Comparison of ENCODE assay signal across 36 cellular contexts in the genomic region with DNA sequence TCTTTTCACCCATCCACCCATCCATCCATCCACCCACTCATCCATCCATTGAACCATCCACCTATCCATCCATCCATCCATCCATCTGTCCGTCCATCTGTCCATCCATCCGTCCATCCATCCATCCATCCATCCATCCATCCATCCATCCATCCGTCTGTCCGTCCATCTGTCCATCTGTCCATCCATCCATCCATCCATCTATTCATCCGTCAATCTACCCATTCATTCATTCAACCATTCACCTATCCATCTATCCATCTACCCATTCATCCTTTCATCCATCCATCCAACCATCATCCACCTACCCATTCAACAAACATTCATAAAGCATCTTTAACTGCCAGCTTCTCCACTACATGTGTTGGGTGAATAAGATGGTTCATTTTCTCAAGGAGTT. TPM values are rescaled to one million over a fixed set of nuclear protein-coding genes. Genes with fewer than 3 reads are reported as not detected.
"Had no signal": no experiment of that assay in that cellular context is flagged by ENCODE, and none has a peak within 500 bp of the region (broad histone marks: within the 10 kb centered on the region; RNA-seq: fewer than 3 reads in every experiment).

No MANE protein-coding gene starts in this region.

- DNase-seq: naive B cell; naive thymus-derived CD8-positive, alpha-beta T cell; occipital lobe; ovary; posterior cingulate gyrus; psoas muscle; right cardiac atrium; spleen; stimulated activated CD4-positive, alpha-beta T cell treated with anti-CD3 and anti-CD28 coated beads, Interleukin-12 subunit alpha, Interleukin-12 subunit beta, amount 100 ng/mL, for 4 hours; stimulated activated CD4-positive, alpha-beta T cell treated with anti-CD3 and anti-CD28 coated beads, Interleukin-1b, Interleukin-23, amount 100 ng/mL, for 48 hours; stimulated activated CD4-positive, alpha-beta T cell treated with anti-CD3 and anti-CD28 coated beads, Interleukin-4, amount 100 ng/mL, for 1 hour; stimulated activated CD4-positive, alpha-beta T cell treated with anti-CD3 and anti-CD28 coated beads, Interleukin-4, amount 100 ng/mL, for 4 hours; stimulated activated CD8-positive, alpha-beta memory T cell treated with anti-CD3 and anti-CD28 coated beads, Interleukin-4, amount 100 ng/mL, for 48 hours; stimulated activated naive CD4-positive, alpha-beta T cell treated with Interleukin-2 at 50 U/mL for 16 hours; stomach; thyroid gland; trophoblast cell; upper lobe of left lung had no signal

- H2AFZ ChIP-seq: parathyroid adenoma had no signal

- H3K36me3 ChIP-seq: ovary, spleen, stomach, thoracic aorta, thyroid gland, tibial nerve, upper lobe of left lung, vagina had no signal

- FAIRE-seq: urothelium cell line had no signal

- H3K4me3 Mint-ChIP-seq: naive B cell; naive thymus-derived CD8-positive, alpha-beta T cell; natural killer cell treated with Interleukin-12 subunit alpha and Interleukin-12 subunit beta and Interleukin-15 and Interleukin-18, amount 100 ng/mL, for 72 hours; stimulated activated memory B cell treated with anti-CD40 and anti-IgM and Interleukin-4, amounts not matched to agents 10 μg/mL and 1 μg/mL and 100 μg/mL, for 72 hours; stimulated activated naive CD8-positive, alpha-beta T cell treated with anti-CD3 and anti-CD28 coated beads, Interleukin-15, Interleukin-2, amounts not matched to agents 100 ng/mL and 50 ng/mL, for 24 hours had no signal

- H3K9me3 ChIP-seq: ovary, psoas muscle, spleen, stomach, thoracic aorta, thyroid gland, tibial nerve, upper lobe of left lung, vagina had no signal

- ATAC-seq: naive thymus-derived CD8-positive, alpha-beta T cell; natural killer cell treated with Interleukin-12 subunit alpha and Interleukin-12 subunit beta and Interleukin-15 and Interleukin-18, amount 100 ng/mL, for 72 hours; psoas muscle; right cardiac atrium; sciatic nerve; stimulated activated memory B cell treated with anti-CD40 and anti-IgM and Interleukin-4, amounts not matched to agents 10 μg/mL and 1 μg/mL and 100 μg/mL, for 72 hours had no signal

- H3K27me3 ChIP-seq: ovary, thyroid gland, tibial nerve, upper lobe of left lung, vagina had no signal

- H3K27ac ChIP-seq: ovary, parathyroid adenoma, psoas muscle, skin epidermis, spleen, stomach, thoracic aorta, thyroid gland, tibial nerve, upper lobe of left lung, vagina had no signal

- H3K4me1 ChIP-seq: parathyroid adenoma, psoas muscle, spleen, thyroid gland, tibial nerve, upper lobe of left lung, vagina had no signal

- H3K4me1 Mint-ChIP-seq: naive B cell; naive thymus-derived CD8-positive, alpha-beta T cell; stimulated activated memory B cell treated with anti-CD40 and anti-IgM and Interleukin-4, amounts not matched to agents 10 μg/mL and 1 μg/mL and 100 μg/mL, for 72 hours had no signal

- H3K4me3 ChIP-seq: ovary, psoas muscle, skin epidermis, smooth muscle cell, spleen, stomach, thoracic aorta, thyroid gland, tibial nerve, upper lobe of left lung, vagina had no signal

- H3K9ac ChIP-seq: parathyroid adenoma had no signal

- H3K36me3 Mint-ChIP-seq: naive B cell; naive thymus-derived CD8-positive, alpha-beta T cell; natural killer cell treated with Interleukin-12 subunit alpha and Interleukin-12 subunit beta and Interleukin-15 and Interleukin-18, amount 100 ng/mL, for 72 hours; stimulated activated memory B cell treated with anti-CD40 and anti-IgM and Interleukin-4, amounts not matched to agents 10 μg/mL and 1 μg/mL and 100 μg/mL, for 72 hours had no signal

- H3K9me3 Mint-ChIP-seq: natural killer cell treated with Interleukin-12 subunit alpha and Interleukin-12 subunit beta and Interleukin-15 and Interleukin-18, amount 100 ng/mL, for 72 hours had no signal

- H3K4me2 ChIP-seq: smooth muscle cell had no signal

- H3K27ac Mint-ChIP-seq: naive B cell; naive thymus-derived CD8-positive, alpha-beta T cell; natural killer cell treated with Interleukin-12 subunit alpha and Interleukin-12 subunit beta and Interleukin-15 and Interleukin-18, amount 100 ng/mL, for 72 hours; progenitor cell of endocrine pancreas; stimulated activated memory B cell treated with anti-CD40 and anti-IgM and Interleukin-4, amounts not matched to agents 10 μg/mL and 1 μg/mL and 100 μg/mL, for 72 hours; stimulated activated naive CD8-positive, alpha-beta T cell treated with anti-CD3 and anti-CD28 coated beads, Interleukin-15, Interleukin-2, amounts not matched to agents 100 ng/mL and 50 ng/mL, for 24 hours had no signal

- H3K79me2 ChIP-seq: parathyroid adenoma had no signal

RNA-seq across cellular contexts. Expression of gene GP2, which starts 28.9 kb away (rescaled TPM):
- total RNA-seq: naive thymus-derived CD8-positive, alpha-beta T cell; natural killer cell treated with Interleukin-12 subunit alpha and Interleukin-12 subunit beta and Interleukin-15 and Interleukin-18, amount 100 ng/mL, for 72 hours; occipital lobe; osteoblast; renal cortical epithelial cell; smooth muscle cell; subcutaneous adipose tissue; temporal lobe; vagina had no signal
- polyA plus RNA-seq: naive thymus-derived CD8-positive, alpha-beta T cell; neural cell; ovary; smooth muscle cell had no signal

RNA-seq across cellular contexts. Expression of gene UMOD, which starts 54.1 kb away (rescaled TPM):
- total RNA-seq: naive thymus-derived CD8-positive, alpha-beta T cell; natural killer cell treated with Interleukin-12 subunit alpha and Interleukin-12 subunit beta and Interleukin-15 and Interleukin-18, amount 100 ng/mL, for 72 hours; occipital lobe; osteoblast; ovary; progenitor cell of endocrine pancreas; psoas muscle; renal cortical epithelial cell; right cardiac atrium; sciatic nerve; smooth muscle cell; spleen; subcutaneous adipose tissue; temporal lobe; thoracic aorta; thyroid gland; tibial nerve; upper lobe of left lung; ureter; vagina had no signal
- polyA plus RNA-seq: naive thymus-derived CD8-positive, alpha-beta T cell; neural cell; ovary; psoas muscle; right cardiac atrium; smooth muscle cell had no signal
